Comparison of ENCODE assay signal across 8 cellular contexts in the genomic region with DNA sequence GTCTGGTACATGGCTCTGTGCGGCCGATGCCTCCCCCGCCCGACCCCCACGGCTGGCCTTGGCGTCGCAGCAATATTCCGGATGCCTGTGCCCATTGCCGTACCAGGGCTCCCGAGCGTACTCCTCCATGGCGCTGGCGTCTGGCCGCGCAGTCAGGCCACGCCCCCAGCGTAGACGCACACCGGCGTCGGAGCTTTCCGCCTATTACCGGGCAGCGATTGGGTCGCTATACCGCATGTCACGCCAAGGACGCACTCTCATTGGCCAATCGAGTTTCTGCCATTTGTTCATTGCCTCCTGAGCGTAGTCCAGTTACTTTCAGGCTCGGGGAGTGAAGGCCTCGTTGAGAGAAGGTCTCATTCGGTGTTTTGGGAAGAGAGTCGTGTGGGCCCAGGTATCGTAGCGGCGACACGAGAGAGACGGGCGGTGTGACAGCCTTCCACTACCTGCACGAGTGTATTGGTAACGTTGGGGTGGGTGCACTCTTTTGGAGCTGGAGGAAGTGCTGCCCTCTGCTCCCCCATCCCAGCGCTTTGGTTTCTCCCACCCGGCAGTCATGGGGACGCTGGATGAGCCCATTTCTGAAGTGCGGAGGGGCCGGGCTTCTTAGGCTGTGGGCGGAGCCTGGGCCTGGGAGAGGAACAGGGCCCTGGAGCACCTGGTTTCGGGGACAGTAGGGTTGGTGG. TPM values are rescaled to one million over a fixed set of nuclear protein-coding genes. Genes with fewer than 3 reads are reported as not detected.
DNase-seq lines count a peak whose midpoint lies in the region; ATAC-seq and TF ChIP-seq lines count a peak whose summit lies in the region.

A gene with protein sequence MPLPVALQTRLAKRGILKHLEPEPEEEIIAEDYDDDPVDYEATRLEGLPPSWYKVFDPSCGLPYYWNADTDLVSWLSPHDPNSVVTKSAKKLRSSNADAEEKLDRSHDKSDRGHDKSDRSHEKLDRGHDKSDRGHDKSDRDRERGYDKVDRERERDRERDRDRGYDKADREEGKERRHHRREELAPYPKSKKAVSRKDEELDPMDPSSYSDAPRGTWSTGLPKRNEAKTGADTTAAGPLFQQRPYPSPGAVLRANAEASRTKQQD (plus strand): TSS at position 310 of the 686 bp plus-strand sequence. CDS start 580 bp downstream, outside the sequence.
A gene (minus strand): TSS at position 148 of the 686 bp plus-strand sequence. CDS start 19 bp downstream, at position 129.

- H3K4me3 ChIP-seq in BE2C (ENCODE audit: low read depth, low read length), result peak within 1 kb of the TSS; percentile 89
- peak within 1 kb of the TSS; percentile 57 for H3K4me3 ChIP-seq in colonic mucosa

- H3K27me3 ChIP-seq in BE2C (no peaks in the 10 kb centered on the region), colonic mucosa (no peaks in the 10 kb centered on the region), layer of hippocampus (ENCODE audit: control insufficient read depth, insufficient read depth, low read length) (no peaks in the 10 kb centered on the region)

- intact Hi-C loops in colonic mucosa (cut with DNase I), result no loop called here

- H3K36me3 ChIP-seq in BE2C (peaks cover 9% of the 10 kb centered on the region; the same call in 1 of the 2 replicates), colonic mucosa (no peaks in the 10 kb centered on the region)

- H3K9ac ChIP-seq in colonic mucosa (ENCODE audit: low read depth in 2 of 2, low read length in 2 of 2), result peak within 1 kb of the TSS; percentile 75 to 87

- peak; percentile 93 for ATAC-seq in HG03460 (IDR thresholded peaks at IDR 0.05; ENCODE audit: unreplicated experiment)

- no peaks in the 10 kb centered on the region for H3K9me3 ChIP-seq in BE2C
- no peaks in the 10 kb centered on the region for H3K9me3 ChIP-seq in colonic mucosa

- DNase-seq in BE2C (peak; percentile 91), GM19240 (ENCODE audit: insufficient read length, low spot score) (peak; percentile 74), NCI-H526 (lab: John Stamatoyannopoulos, UW) (peak; percentile 95), colonic mucosa (peak; percentile 89)
- peak; percentile 90 for DNase-seq in activated CD4-positive, alpha-beta T cell treated with anti-CD3 and anti-CD28 coated beads for 48 hours
- peak; percentile 70 to 73 for DNase-seq in stimulated activated CD4-positive, alpha-beta T cell treated with anti-CD3 and anti-CD28 coated beads, Interleukin-1b, Interleukin-23, amount 100 ng/mL, for 4 hours (ENCODE audit: low read depth in 2 of 2)

- H3K4me1 ChIP-seq in BE2C (no peaks in the 10 kb centered on the region), colonic mucosa (no peaks in the 10 kb centered on the region)

- TF ChIP-seq CTCF in BE2C (IDR thresholded peaks at IDR 0.05; ENCODE audit: low read depth, low read length) (no peak), colonic mucosa (IDR thresholded peaks at IDR 0.05) (no peak)

- H3K27ac ChIP-seq in colonic mucosa (peak within 1 kb of the TSS; percentile 92), layer of hippocampus (ENCODE audit: low read depth, low read length) (peak within 1 kb of the TSS; percentile 83)

RNA-seq across cellular contexts. Expression of the first gene that starts in this region (rescaled TPM):
- polyA plus RNA-seq in BE2C (2012; ENCODE audit: insufficient read depth, insufficient read length, low read depth), result 289 TPM
- 10 to 100 TPM; 68.1 to 76.3 TPM for total RNA-seq in colonic mucosa

RNA-seq across cellular contexts. Expression of the second gene that starts in this region (rescaled TPM):
- polyA plus RNA-seq in BE2C (2012; ENCODE audit: insufficient read depth, insufficient read length, low read depth), result 213 TPM
- total RNA-seq in colonic mucosa, result 10 to 100 TPM; 48.8 to 91.0 TPM

Comparison
In these comparisons a context has a peak if more than half of its experiments do, and no peak if none do; other contexts are left out.
1. Peak in every context shown above with its lines: DNase-seq, ATAC-seq, H3K4me3 ChIP-seq and H3K27ac ChIP-seq.